ENCODE assay signal across 14 cellular contexts in genomic region chrX:118164138-118164537, GRCh38.
"Had no signal": no experiment of that assay in that cellular context is flagged by ENCODE, and none has a peak within 500 bp of the region (broad histone marks: within the 10 kb centered on the region; RNA-seq: fewer than 3 reads in every experiment).

No MANE protein-coding gene starts in this region.

- H3K4me1 ChIP-seq: gastrocnemius medialis, heart left ventricle, sigmoid colon, tibial artery, uterus had no signal

- H3K4me3 Mint-ChIP-seq: activated naive CD4-positive, alpha-beta T cell treated with anti-CD3 and anti-CD28 coated beads, Interleukin-2, amount 10 ng/mL, durations not matched to agents 7 days and 5 days; activated T-helper 17 cell treated with anti-CD3 and anti-CD28 coated beads, Interleukin-2, amount 50 U/mL, for 72 hours; neural crest cell; stimulated activated memory B cell treated with anti-CD40 and anti-IgM and Interleukin-4, amounts not matched to agents 10 μg/mL and 1 μg/mL and 100 μg/mL, for 72 hours had no signal

- H3K36me3 Mint-ChIP-seq: activated naive CD4-positive, alpha-beta T cell treated with anti-CD3 and anti-CD28 coated beads, Interleukin-2, amount 10 ng/mL, durations not matched to agents 7 days and 5 days; stimulated activated memory B cell treated with anti-CD40 and anti-IgM and Interleukin-4, amounts not matched to agents 10 μg/mL and 1 μg/mL and 100 μg/mL, for 72 hours had no signal

- DNase-seq: activated CD4-positive, alpha-beta T cell treated with anti-CD3 and anti-CD28 coated beads for 1 hour; activated CD4-positive, alpha-beta T cell treated with anti-CD3 and anti-CD28 coated beads, Interleukin-2, amount 50 U/mL, for 4 hours; activated naive CD4-positive, alpha-beta T cell treated with anti-CD3 and anti-CD28 coated beads, Interleukin-2, amount 10 ng/mL, durations not matched to agents 7 days and 5 days; caudate nucleus; gastrocnemius medialis; heart left ventricle; sigmoid colon; tibial artery; uterus had no signal

- H3K36me3 ChIP-seq: gastrocnemius medialis, heart left ventricle, sigmoid colon, tibial artery, uterus had no signal

- H3K9me3 Mint-ChIP-seq: activated naive CD4-positive, alpha-beta T cell treated with anti-CD3 and anti-CD28 coated beads, Interleukin-2, amount 10 ng/mL, durations not matched to agents 7 days and 5 days; activated T-helper 17 cell treated with anti-CD3 and anti-CD28 coated beads, Interleukin-2, amount 50 U/mL, for 72 hours; stimulated activated memory B cell treated with anti-CD40 and anti-IgM and Interleukin-4, amounts not matched to agents 10 μg/mL and 1 μg/mL and 100 μg/mL, for 72 hours had no signal

- H3K27me3 ChIP-seq: gastrocnemius medialis, sigmoid colon, tibial artery, uterus had no signal

- H3K4me1 Mint-ChIP-seq: activated naive CD4-positive, alpha-beta T cell treated with anti-CD3 and anti-CD28 coated beads, Interleukin-2, amount 10 ng/mL, durations not matched to agents 7 days and 5 days; activated T-helper 17 cell treated with anti-CD3 and anti-CD28 coated beads, Interleukin-2, amount 50 U/mL, for 72 hours; neural crest cell; stimulated activated memory B cell treated with anti-CD40 and anti-IgM and Interleukin-4, amounts not matched to agents 10 μg/mL and 1 μg/mL and 100 μg/mL, for 72 hours had no signal

- H3K9me3 ChIP-seq: gastrocnemius medialis, heart left ventricle, sigmoid colon, tibial artery, uterus had no signal

- H3K27ac ChIP-seq: gastrocnemius medialis, heart left ventricle, sigmoid colon, tibial artery, uterus, VCaP had no signal

- H3K4me3 ChIP-seq: gastrocnemius medialis, heart left ventricle, sigmoid colon, tibial artery, uterus had no signal

- ATAC-seq: activated T-helper 17 cell treated with anti-CD3 and anti-CD28 coated beads, Interleukin-2, amount 50 U/mL, for 72 hours; esophagus mucosa; gastrocnemius medialis; heart left ventricle; stimulated activated memory B cell treated with anti-CD40 and anti-IgM and Interleukin-4, amounts not matched to agents 10 μg/mL and 1 μg/mL and 100 μg/mL, for 72 hours had no signal

- H3K27ac Mint-ChIP-seq: activated naive CD4-positive, alpha-beta T cell treated with anti-CD3 and anti-CD28 coated beads, Interleukin-2, amount 10 ng/mL, durations not matched to agents 7 days and 5 days; activated T-helper 17 cell treated with anti-CD3 and anti-CD28 coated beads, Interleukin-2, amount 50 U/mL, for 72 hours; stimulated activated memory B cell treated with anti-CD40 and anti-IgM and Interleukin-4, amounts not matched to agents 10 μg/mL and 1 μg/mL and 100 μg/mL, for 72 hours had no signal
